Comparison of ENCODE assay signal across 2 cellular contexts in the genomic region with DNA sequence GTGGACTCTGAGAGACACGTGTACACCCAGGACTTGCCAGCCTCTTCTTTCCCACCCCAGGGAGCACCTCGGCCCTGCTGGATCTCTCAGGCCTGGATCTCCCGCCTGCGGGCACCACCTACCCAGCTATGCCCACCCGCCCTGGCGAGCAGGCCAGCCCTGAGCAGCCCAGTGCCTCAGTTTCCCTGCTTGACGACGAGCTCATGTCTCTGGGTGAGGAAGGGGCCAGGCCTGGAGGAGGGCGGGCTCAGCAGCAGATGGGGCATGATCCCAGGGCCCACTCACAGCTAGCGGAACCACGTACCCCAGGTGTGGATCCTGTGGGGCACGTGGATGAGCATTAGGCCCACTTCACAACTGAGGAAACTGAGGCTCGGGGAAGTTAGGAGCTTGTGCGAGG.
A peak's percentile ranks its signal among the peaks of the same experiment; 100 is the strongest.
TF ChIP-seq lines count a peak whose summit lies in the region.

No MANE protein-coding gene starts in this region.

TF ChIP-seq in GM12891, 5 proteins besides CTCF, POLR2A, EP300 and RAD21:
- TF ChIP-seq POLR2AphosphoS5 (IDR thresholded peaks at IDR 0.05; ENCODE audit: low read depth, low read length) (no peak), TAF1 (IDR thresholded peaks at IDR 0.05; ENCODE audit: low read depth, low read length) (no peak), SPI1 (IDR thresholded peaks at IDR 0.05; ENCODE audit: low read depth, low read length) (no peak), PAX5 (IDR thresholded peaks at IDR 0.05; ENCODE audit: insufficient read depth, low read length, severe bottlenecking) (no peak), POU2F2 (IDR thresholded peaks at IDR 0.05; ENCODE audit: low read depth, low read length) (no peak)
TF ChIP-seq in GM12891: peak in this region for 0.

TF ChIP-seq in HepG2, 621 proteins besides CTCF, POLR2A, EP300 and RAD21:
- no peak for TF ChIP-seq SMYD3 (CRISPR knock-in tag; IDR thresholded peaks at IDR 0.05)
- no peak for TF ChIP-seq RFX3 (CRISPR knock-in tag; IDR thresholded peaks at IDR 0.05)
- TF ChIP-seq SUZ12 (IDR thresholded peaks at IDR 0.05; ENCODE audit: low read depth, low read length): no peak
- TF ChIP-seq, protein P1, sequence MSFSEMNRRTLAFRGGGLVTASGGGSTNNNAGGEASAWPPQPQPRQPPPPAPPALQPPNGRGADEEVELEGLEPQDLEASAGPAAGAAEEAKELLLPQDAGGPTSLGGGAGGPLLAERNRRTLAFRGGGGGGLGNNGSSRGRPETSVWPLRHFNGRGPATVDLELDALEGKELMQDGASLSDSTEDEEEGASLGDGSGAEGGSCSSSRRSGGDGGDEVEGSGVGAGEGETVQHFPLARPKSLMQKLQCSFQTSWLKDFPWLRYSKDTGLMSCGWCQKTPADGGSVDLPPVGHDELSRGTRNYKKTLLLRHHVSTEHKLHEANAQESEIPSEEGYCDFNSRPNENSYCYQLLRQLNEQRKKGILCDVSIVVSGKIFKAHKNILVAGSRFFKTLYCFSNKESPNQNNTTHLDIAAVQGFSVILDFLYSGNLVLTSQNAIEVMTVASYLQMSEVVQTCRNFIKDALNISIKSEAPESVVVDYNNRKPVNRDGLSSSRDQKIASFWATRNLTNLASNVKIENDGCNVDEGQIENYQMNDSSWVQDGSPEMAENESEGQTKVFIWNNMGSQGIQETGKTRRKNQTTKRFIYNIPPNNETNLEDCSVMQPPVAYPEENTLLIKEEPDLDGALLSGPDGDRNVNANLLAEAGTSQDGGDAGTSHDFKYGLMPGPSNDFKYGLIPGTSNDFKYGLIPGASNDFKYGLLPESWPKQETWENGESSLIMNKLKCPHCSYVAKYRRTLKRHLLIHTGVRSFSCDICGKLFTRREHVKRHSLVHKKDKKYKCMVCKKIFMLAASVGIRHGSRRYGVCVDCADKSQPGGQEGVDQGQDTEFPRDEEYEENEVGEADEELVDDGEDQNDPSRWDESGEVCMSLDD (CRISPR knock-in tag; IDR thresholded peaks at IDR 0.05; ENCODE audit: borderline replicate concordance): no peak
- TF ChIP-seq, protein P2, sequence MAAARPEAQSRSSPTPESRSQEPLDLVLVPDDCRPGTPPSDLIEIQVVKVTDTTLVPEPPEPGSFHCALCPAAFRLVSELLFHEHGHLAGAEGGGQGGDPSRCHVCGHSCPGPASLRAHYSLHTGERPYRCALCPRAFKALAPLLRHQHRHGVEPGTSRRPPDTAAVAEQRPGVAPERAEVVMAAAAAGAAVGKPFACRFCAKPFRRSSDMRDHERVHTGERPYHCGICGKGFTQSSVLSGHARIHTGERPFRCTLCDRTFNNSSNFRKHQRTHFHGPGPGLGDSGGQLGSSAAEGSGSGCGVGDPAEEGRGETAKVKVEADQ (CRISPR knock-in tag; IDR thresholded peaks at IDR 0.05; ENCODE audit: borderline replicate concordance): no peak
- TF ChIP-seq AGO2 (optimal IDR thresholded peaks at IDR 0.05; ENCODE audit: low read depth, low read length): peak; percentile 69
- no peak for TF ChIP-seq ZIK1 (CRISPR knock-in tag; IDR thresholded peaks at IDR 0.05; ENCODE audit: borderline replicate concordance, low read depth)
- TF ChIP-seq ZNF382 (CRISPR knock-in tag; IDR thresholded peaks at IDR 0.05; ENCODE audit: borderline replicate concordance): no peak
- TF ChIP-seq ZNF225 (CRISPR knock-in tag; IDR thresholded peaks at IDR 0.05): no peak
- TF ChIP-seq, protein P3, sequence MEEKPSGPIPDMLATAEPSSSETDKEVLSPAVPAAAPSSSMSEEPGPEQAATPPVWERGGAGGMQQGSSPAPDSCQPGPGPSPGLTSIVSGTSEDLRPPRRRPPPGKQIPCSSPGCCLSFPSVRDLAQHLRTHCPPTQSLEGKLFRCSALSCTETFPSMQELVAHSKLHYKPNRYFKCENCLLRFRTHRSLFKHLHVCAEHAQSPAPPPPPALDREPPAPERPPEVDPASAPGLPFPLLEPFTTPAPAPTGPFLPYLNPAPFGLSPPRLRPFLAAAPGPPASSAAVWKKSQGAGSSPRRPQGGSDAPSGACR (CRISPR knock-in tag; IDR thresholded peaks at IDR 0.05): no peak
- TF ChIP-seq FOXM1 (CRISPR knock-in tag; IDR thresholded peaks at IDR 0.05): no peak
- no peak for TF ChIP-seq ZNF652 (CRISPR knock-in tag; IDR thresholded peaks at IDR 0.05; ENCODE audit: borderline replicate concordance, low read depth)
- TF ChIP-seq, protein P4, sequence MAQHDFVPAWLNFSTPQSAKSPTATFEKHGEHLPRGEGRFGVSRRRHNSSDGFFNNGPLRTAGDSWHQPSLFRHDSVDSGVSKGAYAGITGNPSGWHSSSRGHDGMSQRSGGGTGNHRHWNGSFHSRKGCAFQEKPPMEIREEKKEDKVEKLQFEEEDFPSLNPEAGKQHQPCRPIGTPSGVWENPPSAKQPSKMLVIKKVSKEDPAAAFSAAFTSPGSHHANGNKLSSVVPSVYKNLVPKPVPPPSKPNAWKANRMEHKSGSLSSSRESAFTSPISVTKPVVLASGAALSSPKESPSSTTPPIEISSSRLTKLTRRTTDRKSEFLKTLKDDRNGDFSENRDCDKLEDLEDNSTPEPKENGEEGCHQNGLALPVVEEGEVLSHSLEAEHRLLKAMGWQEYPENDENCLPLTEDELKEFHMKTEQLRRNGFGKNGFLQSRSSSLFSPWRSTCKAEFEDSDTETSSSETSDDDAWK (CRISPR knock-in tag; IDR thresholded peaks at IDR 0.05): no peak
- TF ChIP-seq ZNF24 (IDR thresholded peaks at IDR 0.05): no peak
- TF ChIP-seq ELF1 (CRISPR knock-in tag; IDR thresholded peaks at IDR 0.05): no peak
- TF ChIP-seq RBFOX2 (IDR thresholded peaks at IDR 0.05; ENCODE audit: low read depth, low read length): 0 out of 2 replicates have a peak, but pooled peaks have one; percentile 28
- TF ChIP-seq MTA1 (CRISPR knock-in tag; IDR thresholded peaks at IDR 0.05; ENCODE audit: borderline replicate concordance): no peak
